2 cellular contexts compared by ENCODE assay signal in genomic region chr11:33947918-33948317, GRCh38. TPM values are rescaled to one million over a fixed set of nuclear protein-coding genes. Genes with fewer than 3 reads are reported as not detected.
"Had no signal": no experiment of that assay in that cellular context is flagged by ENCODE, and none has a peak within 500 bp of the region (broad histone marks: within the 10 kb centered on the region; RNA-seq: fewer than 3 reads in every experiment).

No MANE protein-coding gene starts in this region.

RNA-seq across cellular contexts. Expression of gene LMO2, which starts 56.0 kb away (rescaled TPM):
- total RNA-seq: SJSA1, SK-MEL-5 had no signal
